In genomic region chr1:219933763-219934162, GRCh38 we compare ENCODE assay signal across 5 cellular contexts. TPM values are rescaled to one million over a fixed set of nuclear protein-coding genes. Genes with fewer than 3 reads are reported as not detected.
"Had no signal": no experiment of that assay in that cellular context is flagged by ENCODE, and none has a peak within 500 bp of the region (broad histone marks: within the 10 kb centered on the region; RNA-seq: fewer than 3 reads in every experiment).

No MANE protein-coding gene starts in this region.

RNA-seq across cellular contexts. Expression of gene SLC30A10, which starts 5.4 kb away (rescaled TPM):
- total RNA-seq: OCI-LY7, PC-3, PC-9, SJCRH30, SJSA1 had no signal
